8 cellular contexts compared by ENCODE assay signal in genomic region chr7:30027915-30028748, GRCh38. TPM values are rescaled to one million over a fixed set of nuclear protein-coding genes. Genes with fewer than 3 reads are reported as not detected.
DNase-seq lines count a peak whose midpoint lies in the region; ATAC-seq, FAIRE-seq and TF ChIP-seq lines count a peak whose summit lies in the region.

A gene with protein sequence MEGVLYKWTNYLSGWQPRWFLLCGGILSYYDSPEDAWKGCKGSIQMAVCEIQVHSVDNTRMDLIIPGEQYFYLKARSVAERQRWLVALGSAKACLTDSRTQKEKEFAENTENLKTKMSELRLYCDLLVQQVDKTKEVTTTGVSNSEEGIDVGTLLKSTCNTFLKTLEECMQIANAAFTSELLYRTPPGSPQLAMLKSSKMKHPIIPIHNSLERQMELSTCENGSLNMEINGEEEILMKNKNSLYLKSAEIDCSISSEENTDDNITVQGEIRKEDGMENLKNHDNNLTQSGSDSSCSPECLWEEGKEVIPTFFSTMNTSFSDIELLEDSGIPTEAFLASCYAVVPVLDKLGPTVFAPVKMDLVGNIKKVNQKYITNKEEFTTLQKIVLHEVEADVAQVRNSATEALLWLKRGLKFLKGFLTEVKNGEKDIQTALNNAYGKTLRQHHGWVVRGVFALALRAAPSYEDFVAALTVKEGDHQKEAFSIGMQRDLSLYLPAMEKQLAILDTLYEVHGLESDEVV (plus strand): TSS chr7:30028412. CDS start chr7:30028763, 351 bp downstream.

- H3K4me1 Mint-ChIP-seq in IgD-negative memory B cell: peaks cover 19 to 26% (median 25%) of the 10 kb centered on the region in 3 donors
- peaks cover 19 to 38% (median 31%) of the 10 kb centered on the region in 4 donors for H3K4me1 Mint-ChIP-seq in naive thymus-derived CD8-positive, alpha-beta T cell
- H3K4me1 Mint-ChIP-seq in stimulated activated memory B cell treated with anti-CD40 and anti-IgM and Interleukin-4, amounts not matched to agents 10 μg/mL and 1 μg/mL and 100 μg/mL, for 72 hours: peaks cover 30% of the 10 kb centered on the region

- peak within 1 kb of the TSS; percentile 92 to 98 (median 97) for H3K27ac Mint-ChIP-seq in IgD-negative memory B cell
- peak within 1 kb of the TSS; percentile 53 to 97 (median 92) for H3K27ac Mint-ChIP-seq in naive thymus-derived CD8-positive, alpha-beta T cell
- peak within 1 kb of the TSS; percentile 93 for H3K27ac Mint-ChIP-seq in stimulated activated memory B cell treated with anti-CD40 and anti-IgM and Interleukin-4, amounts not matched to agents 10 μg/mL and 1 μg/mL and 100 μg/mL, for 72 hours

- H3K27ac ChIP-seq in fibroblast of lung (ENCODE audit: insufficient read depth, low read length): peak within 1 kb of the TSS; percentile 53

- no peak for FAIRE-seq in RCC 7860 (lab: Jason Lieb, UNC)

- H3K36me3 ChIP-seq in fibroblast of lung (ENCODE audit: control insufficient read depth, insufficient read depth, low read length): no peaks in the 10 kb centered on the region

- DNase-seq in DMS79 (lab: John Stamatoyannopoulos, UW): peak; percentile 74
- DNase-seq in RCC 7860 (ENCODE audit: low spot score): peak; percentile 66
- DNase-seq in activated T-helper 1 cell treated with anti-CD3 and anti-CD28 coated beads, Interleukin-2, amount 50 U/mL, for 16 hours (ENCODE audit: low read depth in 1 of 2, low spot score in 1 of 2): peak; percentile 68 to 78
- peak; percentile 82 to 86 for DNase-seq in fibroblast of lung (ENCODE audit: low read depth in 2 of 2)
- DNase-seq in naive thymus-derived CD8-positive, alpha-beta T cell: peak; percentile 73 to 96 (median 86)

- no peaks in the 10 kb centered on the region for H4K20me1 ChIP-seq in fibroblast of lung (ENCODE audit: control insufficient read depth, extremely low read depth, insufficient read depth, low read length)

- H2AFZ ChIP-seq in fibroblast of lung (ENCODE audit: low read length): peak within 1 kb of the TSS; percentile 79

- H3K9ac ChIP-seq in fibroblast of lung (ENCODE audit: insufficient read depth, low read length): peak within 1 kb of the TSS; percentile 69

- no peak for TF ChIP-seq CTCF in fibroblast of lung (conservative IDR thresholded peaks at IDR 0.05 in 1 of 2, IDR thresholded peaks at IDR 0.05 in 1 of 2; ENCODE audit: low read depth in 1 of 2, low read length in 2 of 2)

- peaks cover 14% of the 10 kb centered on the region for H3K4me1 ChIP-seq in fibroblast of lung (ENCODE audit: control insufficient read depth, extremely low read depth, insufficient read depth, low read length)

- no peaks in the 10 kb centered on the region for H3K9me3 ChIP-seq in fibroblast of lung (ENCODE audit: control insufficient read depth, insufficient read depth, low read depth, low read length)

- POLR2A ChIA-PET in naive thymus-derived CD8-positive, alpha-beta T cell (lab: Charles Lee): interaction anchor here (0.6 to 2.5 kb wide), 3 partner anchors 34 to 121 kb away, joined by 3 to 8 read pairs (median 7); no protein-coding TSS in a partner anchor

- H3K4me3 Mint-ChIP-seq in IgD-negative memory B cell: peak within 1 kb of the TSS in 3 of 4 donors; percentile 94 to 99 (median 98)
- H3K4me3 Mint-ChIP-seq in naive thymus-derived CD8-positive, alpha-beta T cell: peak within 1 kb of the TSS in 8 of 10 donors; percentile 89 to 99 (median 96)
- no peak within 1 kb of the TSS for H3K4me3 Mint-ChIP-seq in stimulated activated memory B cell treated with anti-CD40 and anti-IgM and Interleukin-4, amounts not matched to agents 10 μg/mL and 1 μg/mL and 100 μg/mL, for 72 hours

- peaks cover 37% of the 10 kb centered on the region for H3K79me2 ChIP-seq in fibroblast of lung (ENCODE audit: control insufficient read depth, insufficient read depth, low read length)

- ATAC-seq in GM21576 (IDR thresholded peaks at IDR 0.05; ENCODE audit: unreplicated experiment): peak; percentile 47
- ATAC-seq in naive thymus-derived CD8-positive, alpha-beta T cell: peak; percentile 43 to 58
- ATAC-seq in stimulated activated memory B cell treated with anti-CD40 and anti-IgM and Interleukin-4, amounts not matched to agents 10 μg/mL and 1 μg/mL and 100 μg/mL, for 72 hours: peak; percentile 78

- H3K9me3 Mint-ChIP-seq in IgD-negative memory B cell: no peaks in the 10 kb centered on the region
- H3K9me3 Mint-ChIP-seq in naive thymus-derived CD8-positive, alpha-beta T cell: no peaks in the 10 kb centered on the region
- H3K9me3 Mint-ChIP-seq in stimulated activated memory B cell treated with anti-CD40 and anti-IgM and Interleukin-4, amounts not matched to agents 10 μg/mL and 1 μg/mL and 100 μg/mL, for 72 hours: no peaks in the 10 kb centered on the region

- H3K27me3 Mint-ChIP-seq in IgD-negative memory B cell: no peaks in the 10 kb centered on the region
- H3K27me3 Mint-ChIP-seq in naive thymus-derived CD8-positive, alpha-beta T cell: no peaks in the 10 kb centered on the region
- H3K27me3 Mint-ChIP-seq in stimulated activated memory B cell treated with anti-CD40 and anti-IgM and Interleukin-4, amounts not matched to agents 10 μg/mL and 1 μg/mL and 100 μg/mL, for 72 hours: no peaks in the 10 kb centered on the region

- no peaks in the 10 kb centered on the region for H3K27me3 ChIP-seq in fibroblast of lung (ENCODE audit: control insufficient read depth, insufficient read depth, low read length)

- H3K36me3 Mint-ChIP-seq in IgD-negative memory B cell: no peaks in the 10 kb centered on the region
- H3K36me3 Mint-ChIP-seq in naive thymus-derived CD8-positive, alpha-beta T cell: no peaks in the 10 kb centered on the region
- H3K36me3 Mint-ChIP-seq in stimulated activated memory B cell treated with anti-CD40 and anti-IgM and Interleukin-4, amounts not matched to agents 10 μg/mL and 1 μg/mL and 100 μg/mL, for 72 hours: peaks cover 6% of the 10 kb centered on the region

- H3K4me3 ChIP-seq in fibroblast of lung (replicated peaks in 1 of 4; ENCODE audit: control extremely low read depth in 1 of 4, insufficient read depth in 1 of 4, low read depth in 3 of 4, low read length in 4 of 4): peak within 1 kb of the TSS; percentile 84 to 97 (median 85)

- H3K4me2 ChIP-seq in fibroblast of lung (ENCODE audit: extremely low read depth, insufficient read depth, low read length): peak within 1 kb of the TSS; percentile 89

RNA-seq across cellular contexts. Expression of the gene that starts here (rescaled TPM):
- polyA plus RNA-seq in IgD-negative memory B cell (3.6 TPM), fibroblast of lung (6.9 and 9.5 TPM in 2 replicates)
- 13.4 and 15.5 TPM in 2 replicates for total RNA-seq in fibroblast of lung
- 6.4 and 7.2 TPM in 2 replicates for polyA plus RNA-seq in fibroblast of lung (2012)
- polyA minus RNA-seq in fibroblast of lung (ENCODE audit: low replicate concordance): 2.5 and 3.6 TPM in 2 replicates
- 10 to 100 TPM in 1 of 2 experiments, 1 to 10 TPM in 1; 9.6 to 11.9 TPM for total RNA-seq in naive thymus-derived CD8-positive, alpha-beta T cell
- polyA plus RNA-seq in naive thymus-derived CD8-positive, alpha-beta T cell: 1 to 10 TPM; 2.7 to 4.9 (median 4.2) TPM

Comparison
In these comparisons a context has a peak if more than half of its experiments do, and no peak if none do; other contexts are left out.
1. Peak in every context shown above with its lines: DNase-seq, ATAC-seq, H3K4me3 ChIP-seq and H3K27ac ChIP-seq.